ENCODE assay signal across 18 cellular contexts in genomic region chr20:48605364-48606116, GRCh38.
DNase-seq lines count a peak whose midpoint lies in the region; ATAC-seq, FAIRE-seq and TF ChIP-seq lines count a peak whose summit lies in the region.
"Had no signal": no experiment of that assay in that cellular context is flagged by ENCODE, and none has a peak within 500 bp of the region (broad histone marks: within the 10 kb centered on the region; RNA-seq: fewer than 3 reads in every experiment).

No MANE protein-coding gene starts in this region.

- H3K4me1 ChIP-seq in HepG2 (ENCODE audit: insufficient read depth, low read length), result peaks cover 20% of the 10 kb centered on the region
- no peaks in the 10 kb centered on the region for H3K4me1 ChIP-seq in spleen

- H3K79me2 ChIP-seq in HepG2 (ENCODE audit: insufficient read depth, low read length), result no peaks in the 10 kb centered on the region

- peak; percentile 17 for DNase-seq in activated effector memory CD4-positive, alpha-beta T cell treated with anti-CD3 and anti-CD28 coated beads, Interleukin-2, amount 50 U/mL, for 16 hours
- no peak for DNase-seq in activated effector memory CD4-positive, alpha-beta T cell treated with Interleukin-2 at 50 U/mL for 16 hours
- DNase-seq in HTR-8/SVneo (ENCODE audit: insufficient read length, low spot score) (no peak), HepG2 (ENCODE audit: low spot score) (no peak), spleen (peak; percentile 33), SKM-1 (lab: John Stamatoyannopoulos, UW; ENCODE audit: unreplicated experiment) (no peak), NCI-H524 treated with DMSO at 0.1 percent for 48 hours (lab: John Stamatoyannopoulos, UW) (no peak), SW 1271 (lab: John Stamatoyannopoulos, UW) (no peak)
- DNase-seq: C1 segment of cervical spinal cord, GF-D8, NCI-H1436, NCI-H2029 treated with DMSO at 0.1 percent for 48 hours, NCI-H510A had no signal

- TF ChIP-seq CTCF in HepG2 (CRISPR knock-in tag; IDR thresholded peaks at IDR 0.05), result no peak
- TF ChIP-seq CTCF in spleen (IDR thresholded peaks at IDR 0.05 in 8 of 11, conservative IDR thresholded peaks at IDR 0.05 in 3 of 11), result no peak

- TF ChIP-seq RAD21 in HepG2 (CRISPR knock-in tag; IDR thresholded peaks at IDR 0.05), result no peak

- H3K27ac ChIP-seq in HepG2 (ENCODE audit: extremely low read length, insufficient read depth, low read length), result no peak overlapping the region
- no peak overlapping the region for H3K27ac ChIP-seq in spleen
- H3K27ac ChIP-seq: HL-60 had no signal

- in situ Hi-C loops in HepG2 (cut with HindIII; ENCODE audit: extremely low pct_ligation_motif_present, low pct_unique_long_range_greater_than_20kb), result loop anchor here (25.0 kb wide), 1 partner anchor 193 kb away; no protein-coding TSS in a partner anchor

- TF ChIP-seq POLR2A in HepG2 (IDR thresholded peaks at IDR 0.05; ENCODE audit: insufficient read depth in 1 of 2, low read depth in 2 of 2, low read length in 2 of 2) (no peak), spleen (IDR thresholded peaks at IDR 0.05) (no peak)

- BruUV-seq in HepG2 (replicated peaks; lab: Mats Ljungman, UMichigan), result no TSS peak

- no peak for TF ChIP-seq EP300 in HepG2 (IDR thresholded peaks at IDR 0.05; ENCODE audit: low read depth in 2 of 2, low read length in 2 of 2)
- TF ChIP-seq EP300 in HepG2 (CRISPR knock-in tag; IDR thresholded peaks at IDR 0.05; ENCODE audit: borderline replicate concordance), result no peak

- POLR2A ChIA-PET in HepG2 (lab: Yijun Ruan, JAX), result no interaction called here

- no peak for ATAC-seq in HepG2
- ATAC-seq: GM23338, HCT116, Right ventricle myocardium inferior had no signal

- no peaks in the 10 kb centered on the region for H3K36me3 ChIP-seq in HepG2 (replicated peaks in 1 of 2; ENCODE audit: control insufficient read depth in 1 of 2, insufficient read depth in 2 of 2, low read length in 2 of 2)
- H3K36me3 ChIP-seq in spleen, result no peaks in the 10 kb centered on the region

- H3K4me2 ChIP-seq in HepG2 (ENCODE audit: low read depth, low read length), result no peak overlapping the region
- H3K4me2 ChIP-seq: GM23338 had no signal

- 31% methylated on average over 13 of the region's 15 CpGs for WGBS in HepG2 (ENCODE audit: low lambda C conversion rate)
- 65 to 81% (median 75%) methylated on average over 15 of the region's 15 CpGs for WGBS in spleen, 5 donors

- no peak overlapping the region for H3K4me3 ChIP-seq in HepG2 (replicated peaks in 1 of 3; ENCODE audit: insufficient read depth in 1 of 3, low read depth in 2 of 3, low read length in 3 of 3)
- no peak overlapping the region for H3K4me3 ChIP-seq in spleen
- H3K4me3 ChIP-seq: GM23338 had no signal

- FAIRE-seq in HTR-8/SVneo (lab: Jason Lieb, UNC) (peak; percentile 31), HepG2 (lab: Jason Lieb, UNC) (no peak)
- FAIRE-seq: GM12891 had no signal

- H3K9ac ChIP-seq in HepG2 (ENCODE audit: insufficient read depth, low read depth, low read length), result no peak overlapping the region

- H3K9me3 ChIP-seq in HepG2 (ENCODE audit: low read length), result no peaks in the 10 kb centered on the region
- H3K9me3 ChIP-seq in spleen, result no peaks in the 10 kb centered on the region

- no peak overlapping the region for H2AFZ ChIP-seq in HepG2 (ENCODE audit: low read length)
- H2AFZ ChIP-seq: GM23338 had no signal

- intact Hi-C loops in HepG2 (cut with micrococcal nuclease; ENCODE audit: unreplicated experiment) (no loop called here), spleen (cut with DNase I; ENCODE audit: low total_unique reads) (no loop called here)

- CTCF ChIA-PET in HepG2 (lab: Yijun Ruan, JAX; ENCODE audit: low intra/inter-chr PET ratio, low total read pairs), result no interaction called here

- H4K20me1 ChIP-seq in HepG2 (ENCODE audit: insufficient read depth, low read length), result no peaks in the 10 kb centered on the region

- H3K27me3 ChIP-seq in HepG2 (ENCODE audit: control insufficient read depth in 1 of 2, insufficient read depth in 2 of 2, low read length in 2 of 2) (peaks cover 7 to 16% of the 10 kb centered on the region in 2 experiments; a peak in 2 of 5 replicates), spleen (replicated peaks in 1 of 7) (peaks cover 0 to 33% (median 0%) of the 10 kb centered on the region in 7 donors)

TF ChIP-seq in HepG2, 621 proteins besides CTCF, POLR2A, EP300 and RAD21:
- TF ChIP-seq SMARCE1 (IDR thresholded peaks at IDR 0.05; ENCODE audit: borderline replicate concordance), result no peak
- peak; percentile 80 for TF ChIP-seq ZNF768 (CRISPR knock-in tag; IDR thresholded peaks at IDR 0.05)
TF ChIP-seq in HepG2: peak in this region for 1.

Comparison
In these comparisons a context has a peak if more than half of its experiments do, and no peak if none do; other contexts are left out.
1. DNase-seq: peak in activated effector memory CD4-positive, alpha-beta T cell treated with anti-CD3 and anti-CD28 coated beads, Interleukin-2, amount 50 U/mL, for 16 hours (single experiment) and spleen (single experiment); none in activated effector memory CD4-positive, alpha-beta T cell treated with Interleukin-2 at 50 U/mL for 16 hours (single experiment), HTR-8/SVneo (single experiment), HepG2 (single experiment), SKM-1 (single experiment), NCI-H524 treated with DMSO at 0.1 percent for 48 hours (single experiment) and SW 1271 (0 of 2).